ENCODE assay signal across 11 cellular contexts in genomic region chr2:63654959-63655358, GRCh38.
DNase-seq lines count a peak whose midpoint lies in the region; ATAC-seq and TF ChIP-seq lines count a peak whose summit lies in the region.
"Had no signal": no experiment of that assay in that cellular context is flagged by ENCODE, and none has a peak within 500 bp of the region (broad histone marks: within the 10 kb centered on the region; RNA-seq: fewer than 3 reads in every experiment).

No MANE protein-coding gene starts in this region.

- H3K9me3 Mint-ChIP-seq in activated naive CD4-positive, alpha-beta T cell treated with anti-CD3 and anti-CD28 coated beads, Interleukin-2, amount 50 U/mL, for 72 hours = peaks cover 0 to 6% of the 10 kb centered on the region in 2 donors

- no peaks in the 10 kb centered on the region for H3K9me2 ChIP-seq in SK-N-SH

- peak in 1 of 2 donors; percentile 41 for DNase-seq in activated naive CD4-positive, alpha-beta T cell treated with anti-CD3 and anti-CD28 coated beads, Interleukin-2, amount 50 U/mL, for 72 hours (ENCODE audit: low spot score in 2 of 2)
- no peak for DNase-seq in activated naive CD4-positive, alpha-beta T cell treated with Interleukin-2 at 50 U/mL for 16 hours
- DNase-seq in activated CD8-positive, alpha-beta memory T cell treated with anti-CD3 and anti-CD28 coated beads, Interleukin-2, amount 50 U/mL, for 48 hours = peak; percentile 53
- DNase-seq in stimulated activated naive CD8-positive, alpha-beta T cell treated with anti-CD3 and anti-CD28 coated beads, Interleukin-15, Interleukin-2, amounts not matched to agents 100 U/mL and 50 U/mL, for 24 hours = peak; percentile 9
- no peak for DNase-seq in Kasumi-1 (lab: John Stamatoyannopoulos, UW)
- no peak for DNase-seq in OCI-M1 (lab: John Stamatoyannopoulos, UW)
- DNase-seq in SK-N-SH = no peak
- DNase-seq: NCI-H1417 treated with DMSO at 0.1 percent for 48 hours, SHP77 treated with DMSO at 0.1 percent for 48 hours had no signal

- no peaks in the 10 kb centered on the region for H4K20me1 ChIP-seq in SK-N-SH (ENCODE audit: insufficient read depth)
- H4K20me1 ChIP-seq: BLaER1 treated with 17β-estradiol and CSF1 and Interleukin-3, amounts not matched to agents 10 nM and 100 nM had no signal

- no peaks in the 10 kb centered on the region for H3K4me1 ChIP-seq in SK-N-SH (ENCODE audit: control insufficient read depth in 1 of 2, insufficient read depth in 2 of 2, low read depth in 1 of 2, low read length in 1 of 2)
- H3K4me1 ChIP-seq: BLaER1 treated with 17β-estradiol and CSF1 and Interleukin-3, amounts not matched to agents 10 nM and 100 nM had no signal

- no peak overlapping the region for H3K27ac Mint-ChIP-seq in activated naive CD4-positive, alpha-beta T cell treated with anti-CD3 and anti-CD28 coated beads, Interleukin-2, amount 50 U/mL, for 72 hours

- no peak for TF ChIP-seq RAD21 in SK-N-SH (IDR thresholded peaks at IDR 0.05; ENCODE audit: low read length)

- H3K4me2 ChIP-seq in SK-N-SH = no peak overlapping the region
- H3K4me2 ChIP-seq: BLaER1 treated with 17β-estradiol and CSF1 and Interleukin-3, amounts not matched to agents 10 nM and 100 nM had no signal

- H3K36me3 ChIP-seq in SK-N-SH (replicated peaks in 1 of 2; ENCODE audit: control insufficient read depth in 1 of 2, insufficient read depth in 2 of 2, low read length in 1 of 2) = no peaks in the 10 kb centered on the region
- H3K36me3 ChIP-seq: BLaER1 treated with 17β-estradiol and CSF1 and Interleukin-3, amounts not matched to agents 10 nM and 100 nM had no signal

- CTCF ChIA-PET in SK-N-SH (lab: Yijun Ruan, JAX) = no interaction called here

- H3K27ac ChIP-seq in SK-N-SH (ENCODE audit: low read depth in 2 of 2, low read length in 1 of 2) = no peak overlapping the region
- H3K27ac ChIP-seq: BLaER1 treated with 17β-estradiol and CSF1 and Interleukin-3, amounts not matched to agents 10 nM and 100 nM had no signal

- no peak overlapping the region for H3K4me3 ChIP-seq in SK-N-SH (ENCODE audit: low read depth in 2 of 2, low read length in 1 of 2)
- H3K4me3 ChIP-seq: BLaER1 treated with 17β-estradiol and CSF1 and Interleukin-3, amounts not matched to agents 10 nM and 100 nM had no signal

- H3K36me3 Mint-ChIP-seq in activated naive CD4-positive, alpha-beta T cell treated with anti-CD3 and anti-CD28 coated beads, Interleukin-2, amount 50 U/mL, for 72 hours = no peaks in the 10 kb centered on the region

- H3K9me3 ChIP-seq in SK-N-SH = no peaks in the 10 kb centered on the region
- H3K9me3 ChIP-seq: BLaER1 treated with 17β-estradiol and CSF1 and Interleukin-3, amounts not matched to agents 10 nM and 100 nM had no signal

- H3K27me3 ChIP-seq in SK-N-SH (ENCODE audit: insufficient read depth) = no peaks in the 10 kb centered on the region
- H3K27me3 ChIP-seq: BLaER1 treated with 17β-estradiol and CSF1 and Interleukin-3, amounts not matched to agents 10 nM and 100 nM had no signal

- no peaks in the 10 kb centered on the region for H3F3A ChIP-seq in SK-N-SH (replicated peaks; ENCODE audit: insufficient read depth)

- POLR2A ChIA-PET in SK-N-SH (lab: Yijun Ruan, JAX) = no interaction called here

- no peak for TF ChIP-seq EP300 in SK-N-SH (IDR thresholded peaks at IDR 0.05; ENCODE audit: borderline replicate concordance in 1 of 2, low read depth in 1 of 2, low read length in 1 of 2)

- no peaks in the 10 kb centered on the region for H3K79me2 ChIP-seq in SK-N-SH (ENCODE audit: insufficient read depth)

- H2AFZ ChIP-seq in SK-N-SH (ENCODE audit: low read depth) = no peak overlapping the region

- no peak overlapping the region for H3K9ac ChIP-seq in SK-N-SH
- H3K9ac ChIP-seq: BLaER1 treated with 17β-estradiol and CSF1 and Interleukin-3, amounts not matched to agents 10 nM and 100 nM had no signal

- 55% methylated on average over 1 of the region's 1 CpG for WGBS in SK-N-SH (ENCODE audit: low lambda C conversion rate)

- peak; percentile 97 for ATAC-seq in activated naive CD4-positive, alpha-beta T cell treated with anti-CD3 and anti-CD28 coated beads, Interleukin-2, amount 50 U/mL, for 72 hours
- ATAC-seq in HG02642 (IDR thresholded peaks at IDR 0.05; ENCODE audit: poor library complexity, unreplicated experiment) = peak; percentile 54
- peak; percentile 98 for ATAC-seq in stimulated activated naive CD8-positive, alpha-beta T cell treated with anti-CD3 and anti-CD28 coated beads, Interleukin-15, Interleukin-2, amounts not matched to agents 100 U/mL and 50 U/mL, for 24 hours

- TF ChIP-seq CTCF in SK-N-SH (IDR thresholded peaks at IDR 0.05) = no peak

TF ChIP-seq in SK-N-SH, 30 proteins besides CTCF, POLR2A, EP300 and RAD21 (continues in another document):
- TF ChIP-seq REST (IDR thresholded peaks at IDR 0.05; ENCODE audit: low read depth, low read length) (no peak), MEF2A (IDR thresholded peaks at IDR 0.05; ENCODE audit: borderline replicate concordance, low read depth) (no peak), NFIC (IDR thresholded peaks at IDR 0.05; ENCODE audit: borderline replicate concordance) (no peak), POLR2AphosphoS5 (IDR thresholded peaks at IDR 0.05; ENCODE audit: low read depth, low read length) (no peak), FOXM1 (IDR thresholded peaks at IDR 0.05; ENCODE audit: low read depth) (no peak), ZBTB33 (IDR thresholded peaks at IDR 0.05; ENCODE audit: borderline replicate concordance, low read depth) (no peak), ELF1 (IDR thresholded peaks at IDR 0.05) (no peak), SMC3 (IDR thresholded peaks at IDR 0.05; ENCODE audit: low read depth, low read length) (no peak), GABPA (IDR thresholded peaks at IDR 0.05; ENCODE audit: low read depth) (no peak), USF1 (IDR thresholded peaks at IDR 0.05; ENCODE audit: borderline replicate concordance, low read depth) (no peak), MXI1 (IDR thresholded peaks at IDR 0.05; ENCODE audit: low read depth, low read length) (no peak), FOXJ3 (CRISPR knock-in tag; IDR thresholded peaks at IDR 0.05) (no peak), TCF12 (IDR thresholded peaks at IDR 0.05) (no peak), EZH2phosphoT487 (IDR thresholded peaks at IDR 0.05; ENCODE audit: borderline replicate concordance, low read depth) (no peak), USF2 (IDR thresholded peaks at IDR 0.05; ENCODE audit: borderline replicate concordance, low read depth, low read length) (no peak), MAX (IDR thresholded peaks at IDR 0.05; ENCODE audit: low read depth) (no peak)

Comparison
In these comparisons a context has a peak if more than half of its experiments do, and no peak if none do; other contexts are left out.
1. DNase-seq: peak in activated CD8-positive, alpha-beta memory T cell treated with anti-CD3 and anti-CD28 coated beads, Interleukin-2, amount 50 U/mL, for 48 hours (single experiment) and stimulated activated naive CD8-positive, alpha-beta T cell treated with anti-CD3 and anti-CD28 coated beads, Interleukin-15, Interleukin-2, amounts not matched to agents 100 U/mL and 50 U/mL, for 24 hours (single experiment); none in activated naive CD4-positive, alpha-beta T cell treated with Interleukin-2 at 50 U/mL for 16 hours (single experiment), Kasumi-1 (0 of 2), OCI-M1 (single experiment) and SK-N-SH (single experiment).
2. Peak in every context shown above with its lines, with median percentiles within 50 percentile points of each other: ATAC-seq.